15 cellular contexts compared by ENCODE assay signal in genomic region chr19:1412995-1413889, GRCh38. TPM values are rescaled to one million over a fixed set of nuclear protein-coding genes. Genes with fewer than 3 reads are reported as not detected.
DNase-seq lines count a peak whose midpoint lies in the region; ATAC-seq, FAIRE-seq and TF ChIP-seq lines count a peak whose summit lies in the region.
"Had no signal": no experiment of that assay in that cellular context is flagged by ENCODE, and none has a peak within 500 bp of the region (broad histone marks: within the 10 kb centered on the region; RNA-seq: fewer than 3 reads in every experiment).

No MANE protein-coding gene starts in this region.

- no peak overlapping the region for H3K23ac ChIP-seq in trophoblast cell (ENCODE audit: low read length)

- no peaks in the 10 kb centered on the region for H3K27me3 Mint-ChIP-seq in endodermal cell (ENCODE audit: insufficient read depth)

- peaks cover 40% of the 10 kb centered on the region for H3K36me3 ChIP-seq in endodermal cell (ENCODE audit: control insufficient read depth, insufficient read depth, low read length)
- peaks cover 60 to 61% of the 10 kb centered on the region in 2 experiments for H3K36me3 ChIP-seq in trophoblast cell (ENCODE audit: control insufficient read depth in 1 of 2, insufficient read depth in 2 of 2, low read length in 2 of 2)
- no peaks in the 10 kb centered on the region for H3K36me3 ChIP-seq in pancreas

- 96 to 97% methylated on average over 19 to 36 of the region's 36 CpGs for WGBS in endodermal cell (ENCODE audit: insufficient coverage in 1 of 2, insufficient read length in 1 of 2), 2 experiments
- WGBS in trophoblast cell (ENCODE audit: extremely low coverage, insufficient coverage, insufficient read length), result no CpG with 5 or more reads among the region's 36 CpGs
- 55 to 58% methylated on average over 36 of the region's 36 CpGs for WGBS in pancreas, 2 donors

- CTCF ChIA-PET in RWPE1 (lab: Yijun Ruan, JAX), result interaction anchor here (0.7 to 1.6 kb wide), 4 partner anchors 19 to 169 kb away, joined by 3 to 6 read pairs (median 4); no protein-coding TSS in a partner anchor

- peaks cover 7% of the 10 kb centered on the region for H3K79me1 ChIP-seq in trophoblast cell (ENCODE audit: low read length)

- no peak overlapping the region for H2BK5ac ChIP-seq in trophoblast cell (ENCODE audit: low read depth, low read length, poor library complexity)

- no peak for TF ChIP-seq CTCF in RWPE1 (conservative IDR thresholded peaks at IDR 0.05; ENCODE audit: low read depth)
- no peak for TF ChIP-seq CTCF in endodermal cell (conservative IDR thresholded peaks at IDR 0.05)
- TF ChIP-seq CTCF in pancreas (IDR thresholded peaks at IDR 0.05), result no peak

- H2AK5ac ChIP-seq in trophoblast cell (ENCODE audit: low read length), result no peak overlapping the region

- peaks cover 38% of the 10 kb centered on the region for H3K36me3 Mint-ChIP-seq in endodermal cell (ENCODE audit: low read depth)

- peak overlapping the region; percentile 96 for H3K4ac ChIP-seq in trophoblast cell (ENCODE audit: low read depth, low read length)

- no peaks in the 10 kb centered on the region for H3K9me3 Mint-ChIP-seq in endodermal cell
- H3K9me3 Mint-ChIP-seq: T-helper 1 cell treated with Interleukin-12 subunit alpha and Interleukin-12 subunit beta and Interleukin-4 antibody, amounts not matched to agents 30 μg/mL and 1 μg/mL, for 36 hours had no signal

- peak overlapping the region; percentile 96 for H3K27ac ChIP-seq in RWPE1
- no peak overlapping the region for H3K27ac ChIP-seq in endodermal cell (ENCODE audit: low read depth, low read length)
- H3K27ac ChIP-seq in trophoblast cell (ENCODE audit: low read depth, low read length), result no peak overlapping the region
- H3K27ac ChIP-seq in pancreas, result peak overlapping the region in 2 of 4 donors; percentile 22 to 46
- H3K27ac ChIP-seq: suprapubic skin had no signal

- no peak overlapping the region for H3K4me3 Mint-ChIP-seq in endodermal cell
- H3K4me3 Mint-ChIP-seq: T-helper 1 cell treated with Interleukin-12 subunit alpha and Interleukin-12 subunit beta and Interleukin-4 antibody, amounts not matched to agents 30 μg/mL and 1 μg/mL, for 36 hours had no signal

- H3K14ac ChIP-seq in trophoblast cell (ENCODE audit: low read length), result no peak overlapping the region

- peaks cover 70% of the 10 kb centered on the region for H3K79me2 ChIP-seq in trophoblast cell (ENCODE audit: control insufficient read depth, insufficient read depth, low read length, poor library complexity)

- H3K27me3 ChIP-seq in endodermal cell (ENCODE audit: control insufficient read depth, insufficient read depth, low read length, poor library complexity, severe bottlenecking) (no peaks in the 10 kb centered on the region), trophoblast cell (ENCODE audit: insufficient read depth, low read length) (no peaks in the 10 kb centered on the region), pancreas (no peaks in the 10 kb centered on the region)
- H3K27me3 ChIP-seq: suprapubic skin had no signal

- H3K9me3 ChIP-seq in endodermal cell (ENCODE audit: control insufficient read depth, low read length), result no peaks in the 10 kb centered on the region
- peaks cover 4% of the 10 kb centered on the region for H3K9me3 ChIP-seq in trophoblast cell (ENCODE audit: insufficient read depth, low read depth, low read length)
- H3K9me3 ChIP-seq in pancreas, result no peaks in the 10 kb centered on the region
- H3K9me3 ChIP-seq: suprapubic skin had no signal

- no peak overlapping the region for H2BK12ac ChIP-seq in trophoblast cell (ENCODE audit: low read length)

- POLR2A ChIA-PET in RWPE1 (lab: Yijun Ruan, JAX; ENCODE audit: low non-redundant PET), result no interaction called here

- no peak overlapping the region for H3K4me3 ChIP-seq in endodermal cell (ENCODE audit: low read length)
- no peak overlapping the region for H3K4me3 ChIP-seq in trophoblast cell (ENCODE audit: low read depth, low read length)
- no peak overlapping the region for H3K4me3 ChIP-seq in pancreas
- H3K4me3 ChIP-seq: suprapubic skin had no signal

- peaks cover 39% of the 10 kb centered on the region for H3K4me1 Mint-ChIP-seq in endodermal cell

- ATAC-seq in pancreas, result no peak
- ATAC-seq: left cardiac atrium had no signal

- no peak overlapping the region for H2BK120ac ChIP-seq in trophoblast cell (ENCODE audit: insufficient read depth, low read length, poor library complexity)

- H3K4me1 ChIP-seq in endodermal cell (ENCODE audit: control insufficient read depth, insufficient read depth, low read length), result peaks cover 13% of the 10 kb centered on the region
- H3K4me1 ChIP-seq in trophoblast cell (ENCODE audit: control insufficient read depth in 1 of 2, insufficient read depth in 2 of 2, low read length in 2 of 2), result peaks cover 40 to 42% of the 10 kb centered on the region in 2 experiments
- H3K4me1 ChIP-seq in pancreas, result peaks cover 68 to 75% (median 74%) of the 10 kb centered on the region in 3 donors

- DNase-seq in G401 (ENCODE audit: low spot score) (peak; percentile 55), RWPE1 (ENCODE audit: low spot score) (no peak), endodermal cell (no peak), trophoblast cell (no peak), NCI-H526 treated with DMSO at 0.1 percent for 48 hours (lab: John Stamatoyannopoulos, UW) (no peak), DMS53 (lab: John Stamatoyannopoulos, UW) (no peak), pancreas (no peak), SW480 (ENCODE audit: low spot score) (no peak)
- DNase-seq: central memory CD4-positive, alpha-beta T cell; DMS153; HCEC 1CT; left cardiac atrium; NCI-H1694 had no signal

- in situ Hi-C loops in G401 (cut with HindIII; ENCODE audit: low sequenced_read_pairs), result no loop called here

- no peak overlapping the region for H4K12ac ChIP-seq in trophoblast cell (ENCODE audit: low read depth, low read length)

- FAIRE-seq in pancreas (lab: Jason Lieb, UNC), result no peak

- H2AFZ ChIP-seq in trophoblast cell (ENCODE audit: insufficient read depth, low read length, poor library complexity), result no peak overlapping the region

- intact Hi-C loops in pancreas (cut with DNase I), result no loop called here

- no peak overlapping the region for H3K18ac ChIP-seq in trophoblast cell (ENCODE audit: low read length)

- H3K4me2 ChIP-seq in trophoblast cell (ENCODE audit: low read length), result no peak overlapping the region

- no peak overlapping the region for H3K9ac ChIP-seq in endodermal cell (ENCODE audit: extremely low read depth, low read length, poor library complexity, severe bottlenecking)
- H3K9ac ChIP-seq in trophoblast cell (ENCODE audit: low read length), result no peak overlapping the region

- H4K8ac ChIP-seq in trophoblast cell (ENCODE audit: low read depth, low read length), result no peak overlapping the region

- H3K27ac Mint-ChIP-seq in endodermal cell, result peak overlapping the region; percentile 30
- H3K27ac Mint-ChIP-seq: T-helper 1 cell treated with Interleukin-12 subunit alpha and Interleukin-12 subunit beta and Interleukin-4 antibody, amounts not matched to agents 30 μg/mL and 1 μg/mL, for 36 hours had no signal

- H4K91ac ChIP-seq in trophoblast cell (ENCODE audit: low read depth, low read length), result no peak overlapping the region

RNA-seq across cellular contexts. Expression of gene DAZAP1, which starts 5.9 kb away (rescaled TPM):
- 153 and 193 TPM in 2 replicates for total RNA-seq in G401 (2014; rRNA removed; shearing (Covaris generic))
- total RNA-seq in endodermal cell, result 100 to 1,000 TPM; 154 to 179 TPM
- 94.3 TPM for polyA plus RNA-seq in endodermal cell (2013, experiment 1 of 2)
- 85.7 TPM for polyA plus RNA-seq in endodermal cell (2013, experiment 2 of 2)
- polyA plus RNA-seq in trophoblast cell (2013), result 126 and 130 TPM in 2 replicates
- total RNA-seq in pancreas, result 10 to 100 TPM; 35.3 to 67.4 (median 48.7) TPM
- polyA plus RNA-seq in pancreas, result 10 to 100 TPM; 63.8 to 64.4 TPM

RNA-seq across cellular contexts. Expression of gene GAMT, which starts 11.9 kb away (rescaled TPM):
- 110 and 116 TPM in 2 replicates for total RNA-seq in G401 (2014; rRNA removed; shearing (Covaris generic))
- total RNA-seq in endodermal cell (10 to 100 TPM; 38.4 to 49.6 TPM), pancreas (100 to 1,000 TPM in 1 of 6 donors, 10 to 100 TPM in 5; 46.2 to 116 (median 64.4) TPM)
- 35.0 TPM for polyA plus RNA-seq in endodermal cell (2013, experiment 1 of 2)
- polyA plus RNA-seq in endodermal cell (2013, experiment 2 of 2), result 29.8 TPM
- polyA plus RNA-seq in trophoblast cell (2013), result 20.3 and 20.6 TPM in 2 replicates
- polyA plus RNA-seq in pancreas, result 100 to 1,000 TPM in 1 of 2 donors, 10 to 100 TPM in 1; 65.2 to 200 TPM

RNA-seq across cellular contexts. Expression of gene RPS15, which starts 25.0 kb away (rescaled TPM):
- 1,108 and 1,164 TPM in 2 replicates for total RNA-seq in G401 (2014; rRNA removed; shearing (Covaris generic))
- 1,000 to 10,000 TPM; 1,298 to 1,321 TPM for total RNA-seq in endodermal cell
- polyA plus RNA-seq in endodermal cell (2013, experiment 1 of 2), result 2,005 TPM
- polyA plus RNA-seq in endodermal cell (2013, experiment 2 of 2), result 1,939 TPM
- 1,862 and 1,936 TPM in 2 replicates for polyA plus RNA-seq in trophoblast cell (2013)
- total RNA-seq in pancreas, result 1,000 to 10,000 TPM in 1 of 6 donors, 100 to 1,000 TPM in 5; 596 to 1,125 (median 797) TPM
- 1,000 to 10,000 TPM; 1,641 to 1,709 TPM for polyA plus RNA-seq in pancreas

RNA-seq across cellular contexts. Expression of gene NDUFS7, which starts 29.5 kb away (rescaled TPM):
- 123 TPM in 2 replicates for total RNA-seq in G401 (2014; rRNA removed; shearing (Covaris generic))
- total RNA-seq in endodermal cell (10 to 100 TPM; 57.0 to 62.5 TPM), pancreas (10 to 100 TPM; 32.1 to 56.3 (median 42.5) TPM)
- polyA plus RNA-seq in endodermal cell (2013, experiment 1 of 2), result 87.8 TPM
- 64.6 TPM for polyA plus RNA-seq in endodermal cell (2013, experiment 2 of 2)
- 38.6 and 39.3 TPM in 2 replicates for polyA plus RNA-seq in trophoblast cell (2013)
- 10 to 100 TPM; 57.8 to 70.8 TPM for polyA plus RNA-seq in pancreas

RNA-seq across cellular contexts. Expression of gene APC2, which starts 36.7 kb away (rescaled TPM):
- total RNA-seq in G401 (2014; rRNA removed; shearing (Covaris generic)), result 13.4 and 15.4 TPM in 2 replicates
- under 1 TPM; 0.38 to 0.57 TPM for total RNA-seq in endodermal cell
- polyA plus RNA-seq in endodermal cell (2013, experiment 1 of 2), result 23.2 TPM
- polyA plus RNA-seq in endodermal cell (2013, experiment 2 of 2), result 22.1 TPM
- 0.18 and 0.40 TPM in 2 replicates for polyA plus RNA-seq in trophoblast cell (2013)
- under 1 TPM in 5 of 6 donors, not detected in 1; 0.04 to 0.23 (median 0.06) TPM for total RNA-seq in pancreas
- polyA plus RNA-seq in pancreas, result under 1 TPM; 0.05 to 0.27 TPM
